ENCODE assay signal across 1 cellular context in genomic region chr3:29764603-29765254, GRCh38.
TF ChIP-seq lines count a peak whose summit lies in the region.

No MANE protein-coding gene starts in this region.

TF ChIP-seq in WTC11, 78 proteins besides CTCF, POLR2A, EP300 and RAD21 (continued from another document):
- TF ChIP-seq AFF4 (CRISPR knock-in tag; IDR thresholded peaks at IDR 0.05; ENCODE audit: borderline replicate concordance) = no peak
